12 cellular contexts compared by ENCODE assay signal in the genomic region with DNA sequence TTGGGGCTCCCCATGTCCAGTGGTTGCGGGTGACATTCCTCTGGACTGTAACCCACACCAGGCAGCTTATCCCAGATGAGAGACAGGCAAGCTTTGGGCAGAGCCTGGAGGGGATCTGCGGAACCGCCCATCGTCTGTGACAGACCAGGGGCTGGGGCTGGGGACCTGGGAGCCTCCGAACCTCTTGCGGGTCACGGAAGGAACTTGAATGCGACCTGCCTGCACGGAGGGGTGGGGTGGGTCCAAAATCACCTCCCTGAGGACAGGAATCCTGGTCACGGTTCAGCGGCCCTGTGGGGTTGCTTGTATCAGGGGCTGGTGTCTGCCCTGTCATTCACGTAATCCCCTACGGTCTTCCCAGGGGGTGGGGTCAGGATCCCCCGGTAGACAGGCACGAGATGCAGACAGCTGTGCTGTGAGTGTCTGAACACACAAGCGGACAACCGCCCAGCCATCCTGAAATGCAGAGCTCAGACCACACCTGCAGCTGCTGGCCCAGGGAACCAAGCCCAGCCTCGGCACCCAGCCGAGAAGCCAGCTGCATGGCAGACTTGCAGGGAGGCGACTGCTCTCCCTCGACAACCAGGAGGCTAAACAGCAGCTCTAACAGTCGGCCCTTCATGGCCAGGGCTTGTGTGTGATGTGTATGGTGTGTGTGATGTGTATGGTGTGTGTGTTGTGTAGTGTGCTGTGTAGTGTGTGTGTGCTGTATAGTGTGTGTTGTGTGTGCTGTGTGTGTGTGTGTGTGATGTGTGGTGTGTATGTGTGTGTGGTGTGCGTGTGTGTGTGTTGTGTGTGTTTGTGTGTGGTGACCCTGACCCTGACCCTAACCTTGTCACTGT.
DNase-seq lines count a peak whose midpoint lies in the region; ATAC-seq, FAIRE-seq and TF ChIP-seq lines count a peak whose summit lies in the region.
"Had no signal": no experiment of that assay in that cellular context is flagged by ENCODE, and none has a peak within 500 bp of the region (broad histone marks: within the 10 kb centered on the region; RNA-seq: fewer than 3 reads in every experiment).

No MANE protein-coding gene starts in this region.

- TF ChIP-seq RAD21 in HepG2 (CRISPR knock-in tag; IDR thresholded peaks at IDR 0.05): no peak

- WGBS in HepG2 (ENCODE audit: low lambda C conversion rate): 11% methylated on average over 4 of the region's 23 CpGs
- WGBS in right lobe of liver (ENCODE audit: insufficient coverage, low coverage, low lambda C conversion rate, missing lambda C conversion rate): 39% methylated on average over 4 of the region's 23 CpGs

- H3K9me3 ChIP-seq in HepG2 (ENCODE audit: low read length): no peaks in the 10 kb centered on the region
- H3K9me3 ChIP-seq in right lobe of liver: no peaks in the 10 kb centered on the region
- H3K9me3 ChIP-seq: heart right ventricle had no signal

- CTCF ChIA-PET in HepG2 (lab: Yijun Ruan, JAX; ENCODE audit: low intra/inter-chr PET ratio, low total read pairs): no interaction called here

- H3K27me3 ChIP-seq in HepG2 (ENCODE audit: control insufficient read depth in 1 of 2, insufficient read depth in 2 of 2, low read length in 2 of 2): peaks cover 9 to 77% of the 10 kb centered on the region in 2 experiments
- H3K27me3 ChIP-seq in right lobe of liver: no peaks in the 10 kb centered on the region

- no peak for ATAC-seq in HepG2
- no peak for ATAC-seq in right lobe of liver
- no peak for ATAC-seq in GM21786 (IDR thresholded peaks at IDR 0.05; ENCODE audit: unreplicated experiment)
- ATAC-seq: heart right ventricle, T-cell had no signal

- no TSS peak for BruUV-seq in HepG2 (replicated peaks; lab: Mats Ljungman, UMichigan)

- DNase-seq in HepG2 (ENCODE audit: low spot score): no peak
- DNase-seq in right lobe of liver: no peak
- peak; percentile 3 for DNase-seq in NCI-H774 (lab: John Stamatoyannopoulos, UW)
- peak; percentile 36 for DNase-seq in left kidney (ENCODE audit: low read depth, low spot score)
- no peak for DNase-seq in hippocampal formation (lab: John Stamatoyannopoulos, UW)
- no peak for DNase-seq in activated CD8-positive, alpha-beta memory T cell treated with anti-CD3 and anti-CD28 coated beads, Interleukin-2, amount 50 U/mL, for 48 hours
- DNase-seq in HT-29 (ENCODE audit: low spot score): no peak
- DNase-seq: activated CD4-positive, alpha-beta T cell treated with anti-CD3 and anti-CD28 coated beads, Interleukin-2, amount 10 ng/mL, durations not matched to agents 7 days and 5 days; heart right ventricle; T-cell had no signal

- no peak for TF ChIP-seq EP300 in HepG2 (IDR thresholded peaks at IDR 0.05; ENCODE audit: low read depth in 2 of 2, low read length in 2 of 2)
- no peak for TF ChIP-seq EP300 in HepG2 (CRISPR knock-in tag; IDR thresholded peaks at IDR 0.05; ENCODE audit: borderline replicate concordance)

- H2AFZ ChIP-seq in HepG2 (ENCODE audit: low read length): no peak overlapping the region

- H3K4me3 ChIP-seq in HepG2 (replicated peaks in 1 of 3; ENCODE audit: insufficient read depth in 1 of 3, low read depth in 2 of 3, low read length in 3 of 3) (no peak overlapping the region), right lobe of liver (no peak overlapping the region)
- H3K4me3 ChIP-seq: heart right ventricle had no signal

- no peak overlapping the region for H3K9ac ChIP-seq in HepG2 (ENCODE audit: insufficient read depth, low read depth, low read length)

- in situ Hi-C loops in HepG2 (cut with HindIII; ENCODE audit: extremely low pct_ligation_motif_present, low pct_unique_long_range_greater_than_20kb): no loop called here

- POLR2A ChIA-PET in HepG2 (lab: Yijun Ruan, JAX): no interaction called here

- no peak overlapping the region for H3K27ac ChIP-seq in HepG2 (ENCODE audit: extremely low read length, insufficient read depth, low read length)
- H3K27ac ChIP-seq in right lobe of liver: no peak overlapping the region
- H3K27ac ChIP-seq: heart right ventricle had no signal

- no peak overlapping the region for H3K4me2 ChIP-seq in HepG2 (ENCODE audit: low read depth, low read length)

- FAIRE-seq in HepG2 (lab: Jason Lieb, UNC): no peak
- FAIRE-seq: G401.6 had no signal

- no peak for TF ChIP-seq POLR2A in HepG2 (IDR thresholded peaks at IDR 0.05; ENCODE audit: insufficient read depth in 1 of 2, low read depth in 2 of 2, low read length in 2 of 2)
- TF ChIP-seq POLR2A in right lobe of liver (IDR thresholded peaks at IDR 0.05): no peak

- H3K4me1 ChIP-seq in HepG2 (ENCODE audit: insufficient read depth, low read length): no peaks in the 10 kb centered on the region
- H3K4me1 ChIP-seq in right lobe of liver: no peaks in the 10 kb centered on the region

- TF ChIP-seq CTCF in HepG2 (CRISPR knock-in tag; IDR thresholded peaks at IDR 0.05) (no peak), right lobe of liver (IDR thresholded peaks at IDR 0.05) (no peak)

- H3K79me2 ChIP-seq in HepG2 (ENCODE audit: insufficient read depth, low read length): no peaks in the 10 kb centered on the region

- H4K20me1 ChIP-seq in HepG2 (ENCODE audit: insufficient read depth, low read length): 0 out of 2 replicates have a peak, but pooled peaks cover 2% of the 10 kb centered on the region

- intact Hi-C loops in HepG2 (cut with micrococcal nuclease; ENCODE audit: unreplicated experiment): no loop called here
- intact Hi-C loops in right lobe of liver (cut with DNase I): no loop called here

- H3K36me3 ChIP-seq in HepG2 (replicated peaks in 1 of 2; ENCODE audit: control insufficient read depth in 1 of 2, insufficient read depth in 2 of 2, low read length in 2 of 2) (no peaks in the 10 kb centered on the region), right lobe of liver (no peaks in the 10 kb centered on the region)
- H3K36me3 ChIP-seq: heart right ventricle had no signal

TF ChIP-seq in HepG2, 621 proteins besides CTCF, POLR2A, EP300 and RAD21 (continues in another document):
- TF ChIP-seq ZNF350 (CRISPR knock-in tag; IDR thresholded peaks at IDR 0.05; ENCODE audit: borderline replicate concordance, low read depth) (no peak), ZNF646 (CRISPR knock-in tag; IDR thresholded peaks at IDR 0.05) (peak; percentile 73; the same call in 1 of the 2 replicates), ZFP36 (IDR thresholded peaks at IDR 0.05; ENCODE audit: borderline replicate concordance, low read depth, low read length, partially characterized antibody) (no peak), ZNF496 (CRISPR knock-in tag; IDR thresholded peaks at IDR 0.05; ENCODE audit: insufficient replicate concordance) (no peak)

Comparison
In these comparisons a context has a peak if more than half of its experiments do, and no peak if none do; other contexts are left out.
1. DNase-seq: peak in NCI-H774 (single experiment) and left kidney (single experiment); none in HepG2 (single experiment), right lobe of liver (0 of 3), hippocampal formation (0 of 2), activated CD8-positive, alpha-beta memory T cell treated with anti-CD3 and anti-CD28 coated beads, Interleukin-2, amount 50 U/mL, for 48 hours (single experiment) and HT-29 (single experiment).